In genomic region chr2:55782528-55783173, GRCh38 we compare ENCODE assay signal across 17 cellular contexts.
DNase-seq lines count a peak whose midpoint lies in the region; ATAC-seq and TF ChIP-seq lines count a peak whose summit lies in the region.
"Had no signal": no experiment of that assay in that cellular context is flagged by ENCODE, and none has a peak within 500 bp of the region (broad histone marks: within the 10 kb centered on the region; RNA-seq: fewer than 3 reads in every experiment).

No MANE protein-coding gene starts in this region.

- no peak overlapping the region; the same call in 1 of the 2 replicates for H2BK20ac ChIP-seq in IMR-90 (ENCODE audit: low read depth, low read length)

- H3K9ac ChIP-seq in BLaER1 treated with 17β-estradiol and CSF1 and Interleukin-3, amounts not matched to agents 10 nM and 100 nM, result no peak overlapping the region
- H3K9ac ChIP-seq in IMR-90 (ENCODE audit: low read depth, low read length), result no peak overlapping the region

- no peaks in the 10 kb centered on the region for H3K36me3 ChIP-seq in BLaER1 treated with 17β-estradiol and CSF1 and Interleukin-3, amounts not matched to agents 10 nM and 100 nM
- H3K36me3 ChIP-seq in IMR-90 (ENCODE audit: control insufficient read depth, insufficient read depth, low read length), result no peaks in the 10 kb centered on the region
- H3K36me3 ChIP-seq in prostate gland, result no peaks in the 10 kb centered on the region

- peak overlapping the region in 6 of 11 experiments; percentile 14 to 42 (median 26); a peak in 7 of 22 replicates for H3K4me2 ChIP-seq in BLaER1 treated with 17β-estradiol and CSF1 and Interleukin-3, amounts not matched to agents 10 nM and 100 nM
- no peak overlapping the region for H3K4me2 ChIP-seq in IMR-90 (ENCODE audit: low read depth, low read length)

- H3K9me1 ChIP-seq in IMR-90 (ENCODE audit: insufficient read depth, low read length), result peaks cover 6% of the 10 kb centered on the region

- H3K23ac ChIP-seq in IMR-90 (ENCODE audit: low read depth, low read length), result no peak overlapping the region

- H3K27ac ChIP-seq in BLaER1 treated with 17β-estradiol and CSF1 and Interleukin-3, amounts not matched to agents 10 nM and 100 nM, result no peak overlapping the region
- no peak overlapping the region for H3K27ac ChIP-seq in IMR-90 (ENCODE audit: insufficient read depth, low read length)
- H3K27ac ChIP-seq in prostate gland, result no peak overlapping the region

- H2BK15ac ChIP-seq in IMR-90 (ENCODE audit: low read depth, low read length), result peak overlapping the region; percentile 63; the same call in 2 of the 3 replicates

- TF ChIP-seq POLR2A in IMR-90 (IDR thresholded peaks at IDR 0.05; ENCODE audit: low read depth, low read length), result no peak
- no peak for TF ChIP-seq POLR2A in prostate gland (IDR thresholded peaks at IDR 0.05)

- H3K4me1 ChIP-seq in BLaER1 treated with 17β-estradiol and CSF1 and Interleukin-3, amounts not matched to agents 10 nM and 100 nM, result peaks cover 0 to 47% (median 25%) of the 10 kb centered on the region in 10 experiments; a peak in 14 of 20 replicates
- H3K4me1 ChIP-seq in IMR-90 (ENCODE audit: control insufficient read depth, insufficient read depth, low read length) (peaks cover 5% of the 10 kb centered on the region; the same call in 1 of the 2 replicates), prostate gland (replicated peaks) (no peaks in the 10 kb centered on the region)

- dilution Hi-C loops in IMR-90 (cut with HindIII; ENCODE audit: low sequenced_read_pairs, unreplicated experiment), result no loop called here

- H3K18ac ChIP-seq in IMR-90 (ENCODE audit: low read depth, low read length), result no peak overlapping the region

- no peak overlapping the region for H2AFZ ChIP-seq in IMR-90 (replicated peaks; ENCODE audit: low read length, poor library complexity)

- H2BK120ac ChIP-seq in IMR-90 (ENCODE audit: low read depth, low read length), result no peak overlapping the region

- H4K20me1 ChIP-seq in BLaER1 treated with 17β-estradiol and CSF1 and Interleukin-3, amounts not matched to agents 10 nM and 100 nM, result no peaks in the 10 kb centered on the region
- no peaks in the 10 kb centered on the region for H4K20me1 ChIP-seq in IMR-90 (ENCODE audit: insufficient read depth, low read length)

- H3K4me3 ChIP-seq in BLaER1 treated with 17β-estradiol and CSF1 and Interleukin-3, amounts not matched to agents 10 nM and 100 nM, result no peak overlapping the region
- H3K4me3 ChIP-seq in IMR-90 (ENCODE audit: insufficient read depth, low read depth, low read length) (no peak overlapping the region), prostate gland (no peak overlapping the region)

- 0 out of 2 replicates have a peak overlapping the region, but pooled peaks have one; percentile 46 for H3K14ac ChIP-seq in IMR-90 (replicated peaks; ENCODE audit: low read depth, low read length)

- in situ Hi-C loops in IMR-90 (cut with MboI; ENCODE audit: low sequenced_read_pairs), result no loop called here

- H2BK5ac ChIP-seq in IMR-90 (ENCODE audit: low read depth, low read length, poor library complexity, severe bottlenecking), result no peak overlapping the region

- peak overlapping the region; percentile 19; the same call in 1 of the 2 replicates for H3K4ac ChIP-seq in IMR-90 (ENCODE audit: low read depth, low read length)

- no CpG with 5 or more reads among the region's 4 CpGs for WGBS in IMR-90 (ENCODE audit: extremely low coverage in 2 of 2, insufficient read length in 1 of 2), 2 experiments
- 80% methylated on average over 4 of the region's 4 CpGs for WGBS in prostate gland

- TF ChIP-seq CTCF in IMR-90 (conservative IDR thresholded peaks at IDR 0.05; ENCODE audit: low read depth, low read length), result no peak
- no peak for TF ChIP-seq CTCF in prostate gland (IDR thresholded peaks at IDR 0.05)

- intact Hi-C loops in IMR-90 (cut with micrococcal nuclease), result no loop called here
- intact Hi-C loops in prostate gland (cut with DNase I), result no loop called here

- no peak overlapping the region for H4K5ac ChIP-seq in IMR-90 (ENCODE audit: low read depth, low read length)

- no peak for TF ChIP-seq RAD21 in IMR-90 (IDR thresholded peaks at IDR 0.05; ENCODE audit: low read length)

- peak overlapping the region; percentile 68 for H4K91ac ChIP-seq in IMR-90 (ENCODE audit: insufficient read depth, low read depth, low read length)

- peaks cover 0 to 18% (median 7%) of the 10 kb centered on the region in 11 experiments; a peak in 12 of 22 replicates for H3K9me3 ChIP-seq in BLaER1 treated with 17β-estradiol and CSF1 and Interleukin-3, amounts not matched to agents 10 nM and 100 nM (replicated peaks in 1 of 11)
- H3K9me3 ChIP-seq in IMR-90 (ENCODE audit: control insufficient read depth, insufficient read depth, low read length) (no peaks in the 10 kb centered on the region), prostate gland (no peaks in the 10 kb centered on the region)

- BruUV-seq in IMR-90 (replicated peaks; lab: Mats Ljungman, UMichigan), result no TSS peak

- H3K79me1 ChIP-seq in IMR-90 (ENCODE audit: low read depth in 1 of 2, low read length in 2 of 2), result no peaks in the 10 kb centered on the region

- ATAC-seq in GM19438 (IDR thresholded peaks at IDR 0.05; ENCODE audit: low read depth, unreplicated experiment) (peak; percentile 48), IMR-90 (ENCODE audit: low read depth) (no peak), HG02885 (IDR thresholded peaks at IDR 0.05; ENCODE audit: poor library complexity, unreplicated experiment) (no peak)

- no peak overlapping the region for H4K8ac ChIP-seq in IMR-90 (ENCODE audit: low read depth in 2 of 2, low read length in 2 of 2)

- DNase-seq in IMR-90 (no peak), kidney tubule cell (ENCODE audit: low spot score) (peak; percentile 39), medulla oblongata (ENCODE audit: extremely low spot score) (no peak), hippocampal formation (lab: John Stamatoyannopoulos, UW) (no peak), prostate gland (ENCODE audit: low spot score) (no peak)
- DNase-seq: AML-193; Caco-2; CD4-positive, CD25-positive, alpha-beta regulatory T cell; DMS53; NCI-H1105; NCI-H187; NCI-H446 treated with DMSO at 0.1 percent for 48 hours; NK-92 treated with Interleukin-12 subunit alpha and Interleukin-12 subunit beta, amount 100 ng/mL, for 24 hours; SIG-M5 had no signal

- H3K27me3 ChIP-seq in BLaER1 treated with 17β-estradiol and CSF1 and Interleukin-3, amounts not matched to agents 10 nM and 100 nM, result no peaks in the 10 kb centered on the region
- H3K27me3 ChIP-seq in IMR-90 (ENCODE audit: control insufficient read depth, insufficient read depth, low read length), result no peaks in the 10 kb centered on the region
- no peaks in the 10 kb centered on the region for H3K27me3 ChIP-seq in prostate gland (replicated peaks; ENCODE audit: insufficient read depth)

- no peak overlapping the region for H2AK9ac ChIP-seq in IMR-90 (replicated peaks; ENCODE audit: low read depth, low read length, poor library complexity)

- POLR2A ChIA-PET in IMR-90 (lab: Charles Lee; ENCODE audit: unreplicated experiment), result no interaction called here

- CTCF ChIA-PET in IMR-90 (lab: Yijun Ruan, JAX), result no interaction called here

- H2AK5ac ChIP-seq in IMR-90 (ENCODE audit: low read depth, low read length), result peak overlapping the region; percentile 72

- no peak overlapping the region for H3K56ac ChIP-seq in IMR-90 (ENCODE audit: extremely low read depth, insufficient read depth, low read length)

TF ChIP-seq in IMR-90, 13 proteins besides CTCF, POLR2A, EP300 and RAD21:
- TF ChIP-seq, protein P1, sequence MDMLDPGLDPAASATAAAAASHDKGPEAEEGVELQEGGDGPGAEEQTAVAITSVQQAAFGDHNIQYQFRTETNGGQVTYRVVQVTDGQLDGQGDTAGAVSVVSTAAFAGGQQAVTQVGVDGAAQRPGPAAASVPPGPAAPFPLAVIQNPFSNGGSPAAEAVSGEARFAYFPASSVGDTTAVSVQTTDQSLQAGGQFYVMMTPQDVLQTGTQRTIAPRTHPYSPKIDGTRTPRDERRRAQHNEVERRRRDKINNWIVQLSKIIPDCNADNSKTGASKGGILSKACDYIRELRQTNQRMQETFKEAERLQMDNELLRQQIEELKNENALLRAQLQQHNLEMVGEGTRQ (IDR thresholded peaks at IDR 0.05; ENCODE audit: low read depth, low read length), result no peak
- no peak for TF ChIP-seq SMC3 (IDR thresholded peaks at IDR 0.05; ENCODE audit: low read depth, low read length)
- no peak for TF ChIP-seq FOS (IDR thresholded peaks at IDR 0.05; ENCODE audit: low read depth, low read length)
- no peak for TF ChIP-seq ELK1 (IDR thresholded peaks at IDR 0.05; ENCODE audit: borderline replicate concordance, low read depth, low read length)
- no peak for TF ChIP-seq MAZ (IDR thresholded peaks at IDR 0.05; ENCODE audit: borderline replicate concordance, low read depth, low read length)
- TF ChIP-seq RFX5 (IDR thresholded peaks at IDR 0.05; ENCODE audit: low read depth, low read length), result no peak
